ENCODE assay signal across 8 cellular contexts in genomic region chr6:151391021-151391470, GRCh38. TPM values are rescaled to one million over a fixed set of nuclear protein-coding genes. Genes with fewer than 3 reads are reported as not detected.
DNase-seq lines count a peak whose midpoint lies in the region; ATAC-seq and TF ChIP-seq lines count a peak whose summit lies in the region.

No MANE protein-coding gene starts in this region.

- DNase-seq in AG10803 (ENCODE audit: low read depth) (peak; percentile 57), RWPE1 (ENCODE audit: low spot score) (peak; percentile 64), foreskin keratinocyte (no peak), neural progenitor cell (ENCODE audit: low spot score) (peak; percentile 85), stomach (peak; percentile 78)
- DNase-seq in activated effector memory CD4-positive, alpha-beta T cell treated with anti-CD3 and anti-CD28 coated beads, Interleukin-2, amount 50 U/mL, for 16 hours: peak; percentile 94

- H4K20me1 ChIP-seq in neural progenitor cell (ENCODE audit: low read depth): peaks cover 44% of the 10 kb centered on the region

- H3K9me3 Mint-ChIP-seq in neural progenitor cell: no peaks in the 10 kb centered on the region

- no peak for TF ChIP-seq POLR2A in stomach (IDR thresholded peaks at IDR 0.05)

- no peak for TF ChIP-seq EP300 in stomach (IDR thresholded peaks at IDR 0.05)

- 0 to 1% (median 1%) methylated on average over 2 to 53 of the region's 53 CpGs; no CpG with 5 or more reads in 1 of the 5 donors for WGBS in stomach, 5 donors

- H3K27ac ChIP-seq in RWPE1 (peak overlapping the region; percentile 99), foreskin keratinocyte (peak overlapping the region; percentile 93), neural progenitor cell (peak overlapping the region; percentile 99), stomach (peak overlapping the region; percentile 98 to 100 (median 100))

- H3K4me3 Mint-ChIP-seq in neural progenitor cell: peak overlapping the region; percentile 90

- peak overlapping the region; percentile 99 for H3K4me2 ChIP-seq in neural progenitor cell

- no peak overlapping the region for H3K27ac Mint-ChIP-seq in neural progenitor cell

- peaks cover 8% of the 10 kb centered on the region for H3K27me3 Mint-ChIP-seq in neural progenitor cell (ENCODE audit: insufficient read depth, low read depth)

- POLR2A ChIA-PET in RWPE1 (lab: Yijun Ruan, JAX; ENCODE audit: low non-redundant PET): no interaction called here

- peaks cover 83% of the 10 kb centered on the region for H3K79me2 ChIP-seq in neural progenitor cell (ENCODE audit: low read depth)

- intact Hi-C loops in stomach (cut with DNase I; ENCODE audit: low total_unique reads): no loop called here

- peaks cover 45% of the 10 kb centered on the region for H3K4me1 Mint-ChIP-seq in neural progenitor cell

- peaks cover 14% of the 10 kb centered on the region for H3K36me3 Mint-ChIP-seq in neural progenitor cell

- H3K9ac ChIP-seq in neural progenitor cell: peak overlapping the region; percentile 91

- H3K4me1 ChIP-seq in foreskin keratinocyte (peaks cover 21% of the 10 kb centered on the region), neural progenitor cell (peaks cover 24% of the 10 kb centered on the region), stomach (peaks cover 40 to 66% (median 55%) of the 10 kb centered on the region in 4 donors)

- no peaks in the 10 kb centered on the region for H3K9me3 ChIP-seq in neural progenitor cell (ENCODE audit: low read depth)
- H3K9me3 ChIP-seq in stomach: no peaks in the 10 kb centered on the region

- TF ChIP-seq CTCF in AG10803 (conservative IDR thresholded peaks at IDR 0.05; ENCODE audit: low read length) (no peak), RWPE1 (conservative IDR thresholded peaks at IDR 0.05; ENCODE audit: low read depth) (no peak), foreskin keratinocyte (conservative IDR thresholded peaks at IDR 0.05) (no peak), neural progenitor cell (IDR thresholded peaks at IDR 0.05) (no peak), stomach (IDR thresholded peaks at IDR 0.05) (no peak)

- CTCF ChIA-PET in RWPE1 (lab: Yijun Ruan, JAX): no interaction called here

- H3K4me3 ChIP-seq in AG10803 (ENCODE audit: low read length) (peak overlapping the region; percentile 65), neural progenitor cell (peak overlapping the region; percentile 99), stomach (peak overlapping the region; percentile 85 to 98 (median 94))

- no peak overlapping the region for H2AFZ ChIP-seq in neural progenitor cell (replicated peaks)

- H3K27me3 ChIP-seq in foreskin keratinocyte: no peaks in the 10 kb centered on the region
- H3K27me3 ChIP-seq in neural progenitor cell: no peaks in the 10 kb centered on the region
- no peaks in the 10 kb centered on the region for H3K27me3 ChIP-seq in stomach

- H3F3A ChIP-seq in neural progenitor cell (ENCODE audit: low read depth): peaks cover 51% of the 10 kb centered on the region

- ATAC-seq in GM19035 (IDR thresholded peaks at IDR 0.05; ENCODE audit: unreplicated experiment) (peak; percentile 23), HG03342 (IDR thresholded peaks at IDR 0.05; ENCODE audit: unreplicated experiment) (peak; percentile 8), foreskin keratinocyte (peak; percentile 9)

- H3K36me3 ChIP-seq in neural progenitor cell (no peaks in the 10 kb centered on the region), stomach (no peaks in the 10 kb centered on the region)

RNA-seq across cellular contexts. Expression of gene ZBTB2, which starts 0.3 kb away (rescaled TPM):
- total RNA-seq in foreskin keratinocyte (15.9 and 16.5 TPM in 2 replicates), neural progenitor cell (ENCODE audit: low replicate concordance) (8.4 and 11.6 TPM in 2 replicates), stomach (10 to 100 TPM in 1 of 5 donors, 1 to 10 TPM in 3, under 1 TPM in 1; 0.89 to 19.1 (median 7.5) TPM)
- polyA plus RNA-seq in foreskin keratinocyte (6.6 and 8.1 TPM in 2 replicates), stomach (1 to 10 TPM; 5.1 to 7.9 (median 7.5) TPM)

Comparison
In these comparisons a context has a peak if more than half of its experiments do, and no peak if none do; other contexts are left out.
1. DNase-seq: peak in AG10803 (single experiment), RWPE1 (single experiment), activated effector memory CD4-positive, alpha-beta T cell treated with anti-CD3 and anti-CD28 coated beads, Interleukin-2, amount 50 U/mL, for 16 hours (single experiment), neural progenitor cell (single experiment) and stomach (single experiment); none in foreskin keratinocyte (0 of 2).
2. Peak in every context shown above with its lines, with median percentiles within 50 percentile points of each other: H3K4me3 ChIP-seq, ATAC-seq and H3K27ac ChIP-seq.